Comparison of ENCODE assay signal across 30 cellular contexts in genomic region chr5:98813755-98814154, GRCh38. TPM values are rescaled to one million over a fixed set of nuclear protein-coding genes. Genes with fewer than 3 reads are reported as not detected.
DNase-seq lines count a peak whose midpoint lies in the region; ATAC-seq and TF ChIP-seq lines count a peak whose summit lies in the region.
"Had no signal": no experiment of that assay in that cellular context is flagged by ENCODE, and none has a peak within 500 bp of the region (broad histone marks: within the 10 kb centered on the region; RNA-seq: fewer than 3 reads in every experiment).

No MANE protein-coding gene starts in this region.

- dilution Hi-C loops in mammary epithelial cell (cut with HindIII; ENCODE audit: low sequenced_read_pairs): no loop called here

- H3K79me2 ChIP-seq in mammary epithelial cell (ENCODE audit: insufficient read depth, low read length): no peaks in the 10 kb centered on the region

- H3K4me2 ChIP-seq in mammary epithelial cell (ENCODE audit: insufficient read depth, low read depth, low read length): no peak overlapping the region
- H3K4me2 ChIP-seq: PC-9 had no signal

- DNase-seq in mammary epithelial cell (peak; percentile 32), MCF 10A (ENCODE audit: unreplicated experiment) (no peak), GM20000 (ENCODE audit: low spot score) (peak; percentile 24), anterior cingulate cortex (lab: John Stamatoyannopoulos, UW) (no peak), NCI-H187 treated with DMSO at 0.1 percent for 48 hours (lab: John Stamatoyannopoulos, UW) (no peak)
- no peak for DNase-seq in stimulated activated naive CD8-positive, alpha-beta T cell treated with anti-CD3 and anti-CD28 coated beads, Interleukin-15, amount 100 ng/mL, for 72 hours
- DNase-seq: ACHN; activated CD4-positive, alpha-beta memory T cell treated with anti-CD3 and anti-CD28 coated beads for 36 hours; activated CD4-positive, CD25-positive, alpha-beta regulatory T cell; BE2C; DMS 273 treated with DMSO at 0.1 percent for 48 hours; effector CD8-positive, alpha-beta T cell; H9; KG1; MM.1S; NCI-H2029 treated with DMSO at 0.1 percent for 48 hours; NCI-H526 treated with DMSO at 0.1 percent for 48 hours; nephron progenitor cell; PC-9; stimulated activated CD4-positive, alpha-beta T cell treated with anti-CD3 and anti-CD28 coated beads, Interleukin-15, amount 100 ng/mL, for 24 hours had no signal

- no peaks in the 10 kb centered on the region for H3K4me1 ChIP-seq in mammary epithelial cell (ENCODE audit: insufficient read depth, low read length)

- no peak overlapping the region for H3K9ac ChIP-seq in mammary epithelial cell (ENCODE audit: insufficient read depth, low read length)

- intact Hi-C loops in mammary epithelial cell (cut with micrococcal nuclease) (no loop called here), MCF 10A (cut with micrococcal nuclease) (no loop called here)

- no peaks in the 10 kb centered on the region for H3K27me3 Mint-ChIP-seq in MCF 10A (ENCODE audit: insufficient read depth, unreplicated experiment)
- H3K27me3 Mint-ChIP-seq in stimulated activated naive CD8-positive, alpha-beta T cell treated with anti-CD3 and anti-CD28 coated beads, Interleukin-15, amount 100 ng/mL, for 72 hours: no peaks in the 10 kb centered on the region
- H3K27me3 Mint-ChIP-seq: activated CD4-positive, alpha-beta memory T cell treated with anti-CD3 and anti-CD28 coated beads for 36 hours; memory B cell; stimulated activated memory B cell treated with anti-CD40 and anti-IgM and Interleukin-4, amounts not matched to agents 10 μg/mL and 1 μg/mL and 100 μg/mL, for 72 hours; type B pancreatic cell had no signal

- no peaks in the 10 kb centered on the region for H3K36me3 Mint-ChIP-seq in MCF 10A (ENCODE audit: insufficient read depth, unreplicated experiment)
- H3K36me3 Mint-ChIP-seq: activated CD4-positive, alpha-beta memory T cell treated with anti-CD3 and anti-CD28 coated beads for 36 hours; memory B cell; type B pancreatic cell had no signal

- no peaks in the 10 kb centered on the region for H3K9me3 ChIP-seq in mammary epithelial cell (replicated peaks; ENCODE audit: insufficient read depth, low read length)
- H3K9me3 ChIP-seq: BE2C had no signal

- H3K4me1 Mint-ChIP-seq in MCF 10A (ENCODE audit: insufficient read depth, unreplicated experiment): no peaks in the 10 kb centered on the region
- H3K4me1 Mint-ChIP-seq in stimulated activated naive CD8-positive, alpha-beta T cell treated with anti-CD3 and anti-CD28 coated beads, Interleukin-15, amount 100 ng/mL, for 72 hours: no peaks in the 10 kb centered on the region
- H3K4me1 Mint-ChIP-seq: H9; memory B cell; nephron progenitor cell; stimulated activated memory B cell treated with anti-CD40 and anti-IgM and Interleukin-4, amounts not matched to agents 10 μg/mL and 1 μg/mL and 100 μg/mL, for 72 hours had no signal

- no peaks in the 10 kb centered on the region for H3K36me3 ChIP-seq in mammary epithelial cell (ENCODE audit: insufficient read depth, low read length)
- H3K36me3 ChIP-seq: BE2C had no signal

- TF ChIP-seq CTCF in mammary epithelial cell (conservative IDR thresholded peaks at IDR 0.05 in 1 of 2, IDR thresholded peaks at IDR 0.05 in 1 of 2; ENCODE audit: extremely low read depth in 1 of 2, insufficient read depth in 1 of 2, low read depth in 1 of 2, low read length in 2 of 2) (no peak), MCF 10A (IDR thresholded peaks at IDR 0.05; ENCODE audit: unreplicated experiment) (no peak), GM20000 (IDR thresholded peaks at IDR 0.05; ENCODE audit: extremely low read depth, missing control alignments) (no peak)

- 97% methylated on average over 3 of the region's 3 CpGs for WGBS in mammary epithelial cell (ENCODE audit: low coverage, missing lambda C conversion rate)

- H3K27me3 ChIP-seq in mammary epithelial cell (ENCODE audit: insufficient read depth, low read length): no peaks in the 10 kb centered on the region

- H2AFZ ChIP-seq in mammary epithelial cell (ENCODE audit: low read depth, low read length): no peak overlapping the region
- H2AFZ ChIP-seq: PC-9 had no signal

- POLR2A ChIA-PET in MCF 10A (lab: Yijun Ruan, JAX): no interaction called here

- CTCF ChIA-PET in mammary epithelial cell (lab: Charles Lee; ENCODE audit: low non-redundant PET): no interaction called here
- CTCF ChIA-PET in MCF 10A (lab: Yijun Ruan, JAX): interaction anchor here (0.6 to 0.7 kb wide), 3 partner anchors 12 to 16 kb away, joined by 3 to 4 read pairs (median 3); no protein-coding TSS in a partner anchor

- no TSS peak for BruUV-seq in mammary epithelial cell (replicated peaks; lab: Mats Ljungman, UMichigan)
- no TSS peak for BruUV-seq in MCF 10A (replicated peaks; lab: Mats Ljungman, UMichigan)

- no peak overlapping the region for H3K4me3 ChIP-seq in mammary epithelial cell (replicated peaks in 1 of 3; ENCODE audit: insufficient read depth in 1 of 3, low read depth in 2 of 3, low read length in 3 of 3)
- H3K4me3 ChIP-seq: coronary artery, PC-9 had no signal

- in situ Hi-C loops in mammary epithelial cell (cut with MboI; ENCODE audit: low sequenced_read_pairs in 2 of 2): no loop called here

- no peak overlapping the region for H3K27ac Mint-ChIP-seq in MCF 10A (ENCODE audit: low read depth, unreplicated experiment)
- H3K27ac Mint-ChIP-seq in stimulated activated naive CD8-positive, alpha-beta T cell treated with anti-CD3 and anti-CD28 coated beads, Interleukin-15, amount 100 ng/mL, for 72 hours: peak overlapping the region in 1 of 2 donors; percentile 6
- H3K27ac Mint-ChIP-seq: activated CD4-positive, alpha-beta memory T cell treated with anti-CD3 and anti-CD28 coated beads for 36 hours; activated T-helper 2 cell treated with anti-CD3 and anti-CD28 coated beads, Interferon-gamma antibody, Interleukin-2, Interleukin-4, amounts not matched to agents 10 μg/mL and 5 μg/mL and 100 μg/mL, durations not matched to agents 14 hours and 24 hours and 36 hours; H9; memory B cell; nephron progenitor cell; stimulated activated memory B cell treated with anti-CD40 and anti-IgM and Interleukin-4, amounts not matched to agents 10 μg/mL and 1 μg/mL and 100 μg/mL, for 72 hours; T-helper 1 cell treated with Interleukin-12 subunit alpha and Interleukin-12 subunit beta and Interleukin-4 antibody, amounts not matched to agents 30 μg/mL and 1 μg/mL, for 36 hours; type B pancreatic cell had no signal

- no peaks in the 10 kb centered on the region for H4K20me1 ChIP-seq in mammary epithelial cell (ENCODE audit: insufficient read depth, low read length)

- ATAC-seq in HG03520 (IDR thresholded peaks at IDR 0.05; ENCODE audit: unreplicated experiment) (peak; percentile 58), GM19455 (IDR thresholded peaks at IDR 0.05; ENCODE audit: unreplicated experiment) (no peak)
- ATAC-seq in stimulated activated naive CD8-positive, alpha-beta T cell treated with anti-CD3 and anti-CD28 coated beads, Interleukin-15, amount 100 ng/mL, for 72 hours: peak; percentile 81
- ATAC-seq: left lobe of liver; SK-N-SH treated with all-trans-retinoic acid at 6 μM for 48 hours; stimulated activated memory B cell treated with anti-CD40 and anti-IgM and Interleukin-4, amounts not matched to agents 10 μg/mL and 1 μg/mL and 100 μg/mL, for 72 hours had no signal

- no peaks in the 10 kb centered on the region for H3K9me3 Mint-ChIP-seq in MCF 10A (ENCODE audit: unreplicated experiment)
- peaks cover 3 to 5% of the 10 kb centered on the region in 2 donors for H3K9me3 Mint-ChIP-seq in stimulated activated naive CD8-positive, alpha-beta T cell treated with anti-CD3 and anti-CD28 coated beads, Interleukin-15, amount 100 ng/mL, for 72 hours
- H3K9me3 Mint-ChIP-seq: activated CD4-positive, alpha-beta memory T cell treated with anti-CD3 and anti-CD28 coated beads for 36 hours; activated T-helper 2 cell treated with anti-CD3 and anti-CD28 coated beads, Interferon-gamma antibody, Interleukin-2, Interleukin-4, amounts not matched to agents 10 μg/mL and 5 μg/mL and 100 μg/mL, durations not matched to agents 14 hours and 24 hours and 36 hours; stimulated activated memory B cell treated with anti-CD40 and anti-IgM and Interleukin-4, amounts not matched to agents 10 μg/mL and 1 μg/mL and 100 μg/mL, for 72 hours; T-helper 1 cell treated with Interleukin-12 subunit alpha and Interleukin-12 subunit beta and Interleukin-4 antibody, amounts not matched to agents 30 μg/mL and 1 μg/mL, for 36 hours had no signal

- H3K27ac ChIP-seq in mammary epithelial cell (ENCODE audit: insufficient read depth, low read depth, low read length): no peak overlapping the region
- H3K27ac ChIP-seq: coronary artery, PC-9 had no signal

- no peak overlapping the region for H3K4me3 Mint-ChIP-seq in MCF 10A (ENCODE audit: unreplicated experiment)
- no peak overlapping the region for H3K4me3 Mint-ChIP-seq in stimulated activated naive CD8-positive, alpha-beta T cell treated with anti-CD3 and anti-CD28 coated beads, Interleukin-15, amount 100 ng/mL, for 72 hours
- H3K4me3 Mint-ChIP-seq: activated CD4-positive, alpha-beta memory T cell treated with anti-CD3 and anti-CD28 coated beads for 36 hours; H9; memory B cell; nephron progenitor cell; stimulated activated memory B cell treated with anti-CD40 and anti-IgM and Interleukin-4, amounts not matched to agents 10 μg/mL and 1 μg/mL and 100 μg/mL, for 72 hours; T-helper 1 cell treated with Interleukin-12 subunit alpha and Interleukin-12 subunit beta and Interleukin-4 antibody, amounts not matched to agents 30 μg/mL and 1 μg/mL, for 36 hours; type B pancreatic cell had no signal

RNA-seq across cellular contexts. Expression of gene RGMB, which starts 40.3 kb away (rescaled TPM):
- total RNA-seq in mammary epithelial cell (10 to 100 TPM; 22.3 to 24.8 TPM), MCF 10A (2022) (17.5 and 20.3 TPM in 2 replicates)
- 11.1 TPM for polyA plus RNA-seq in mammary epithelial cell
- 25.6 TPM for polyA minus RNA-seq in mammary epithelial cell

Comparison
In these comparisons a context has a peak if more than half of its experiments do, and no peak if none do; other contexts are left out.
1. DNase-seq: peak in mammary epithelial cell (single experiment) and GM20000 (single experiment); none in MCF 10A (single experiment), stimulated activated naive CD8-positive, alpha-beta T cell treated with anti-CD3 and anti-CD28 coated beads, Interleukin-15, amount 100 ng/mL, for 72 hours (0 of 2), anterior cingulate cortex (0 of 58) and NCI-H187 treated with DMSO at 0.1 percent for 48 hours (single experiment).